17 cellular contexts compared by ENCODE assay signal in genomic region chrX:19752043-19752442, GRCh38.
A peak's percentile ranks its signal among the peaks of the same experiment; 100 is the strongest.
DNase-seq lines count a peak whose midpoint lies in the region; ATAC-seq and TF ChIP-seq lines count a peak whose summit lies in the region.
"Had no signal": no experiment of that assay in that cellular context is flagged by ENCODE, and none has a peak within 500 bp of the region (broad histone marks: within the 10 kb centered on the region; RNA-seq: fewer than 3 reads in every experiment).

No MANE protein-coding gene starts in this region.

- H3K36me3 ChIP-seq in SU-DHL-6 (ENCODE audit: low read length) (peaks cover 4% of the 10 kb centered on the region; the same call in 1 of the 2 replicates), brain microvascular endothelial cell (replicated peaks) (no peaks in the 10 kb centered on the region)
- H3K36me3 ChIP-seq: HAP-1 had no signal

- H3K9ac ChIP-seq in SU-DHL-6 (ENCODE audit: low read length), result peak overlapping the region; percentile 51

- H3K9me2 ChIP-seq in SU-DHL-6 (replicated peaks; ENCODE audit: insufficient read depth, low read length), result no peaks in the 10 kb centered on the region

- TF ChIP-seq CTCF in SU-DHL-6 (IDR thresholded peaks at IDR 0.05; ENCODE audit: insufficient read depth, low read length, poor library complexity, severe bottlenecking) (no peak), brain microvascular endothelial cell (IDR thresholded peaks at IDR 0.05; ENCODE audit: low read depth, low read length, missing control alignments) (no peak)

- no peaks in the 10 kb centered on the region for H3K27me3 Mint-ChIP-seq in stimulated activated naive CD8-positive, alpha-beta T cell treated with anti-CD3 and anti-CD28 coated beads, Interleukin-15, Interleukin-2, amounts not matched to agents 100 ng/mL and 50 ng/mL, for 24 hours
- H3K27me3 Mint-ChIP-seq in activated naive CD8-positive, alpha-beta T cell treated with anti-CD3 and anti-CD28 coated beads, Interleukin-2, amount 50 U/mL, for 24 hours, result no peaks in the 10 kb centered on the region

- H2AFZ ChIP-seq in SU-DHL-6 (ENCODE audit: low read depth, low read length, severe bottlenecking), result no peak overlapping the region

- in situ Hi-C loops in brain microvascular endothelial cell (cut with HindIII; ENCODE audit: low pct_ligation_motif_present, low sequenced_read_pairs), result no loop called here

- H3K27me3 ChIP-seq in SU-DHL-6 (ENCODE audit: low read length) (no peaks in the 10 kb centered on the region), brain microvascular endothelial cell (replicated peaks) (no peaks in the 10 kb centered on the region)

- H3K4me3 ChIP-seq in SU-DHL-6 (ENCODE audit: insufficient read depth, low read length, poor library complexity, severe bottlenecking), result no peak overlapping the region
- no peak overlapping the region for H3K4me3 ChIP-seq in brain microvascular endothelial cell (ENCODE audit: low read depth, low read length)
- H3K4me3 ChIP-seq: HAP-1 had no signal

- peak overlapping the region; percentile 100 for H3K27ac ChIP-seq in SU-DHL-6 (ENCODE audit: low read depth, low read length)
- no peak overlapping the region for H3K27ac ChIP-seq in brain microvascular endothelial cell

- H3F3A ChIP-seq in SU-DHL-6 (ENCODE audit: insufficient read depth), result peaks cover 84% of the 10 kb centered on the region

- DNase-seq in stimulated activated naive CD8-positive, alpha-beta T cell treated with anti-CD3 and anti-CD28 coated beads, Interleukin-15, Interleukin-2, amounts not matched to agents 100 U/mL and 50 U/mL, for 24 hours, result no peak
- DNase-seq in activated naive CD8-positive, alpha-beta T cell treated with anti-CD3 and anti-CD28 coated beads, Interleukin-2, amount 50 U/mL, for 24 hours, result no peak
- DNase-seq in HT-29 (ENCODE audit: low spot score) (no peak), brain microvascular endothelial cell (no peak)
- DNase-seq: amygdala, caudate nucleus, erythroblast, foreskin melanocyte, hypothalamus, NCI-H1694 treated with DMSO at 0.1 percent for 48 hours, NCI-H82, right cardiac atrium had no signal

- peak overlapping the region; percentile 98 for H3K4me2 ChIP-seq in SU-DHL-6 (ENCODE audit: low read depth, low read length, poor library complexity, severe bottlenecking)

- peaks cover 19% of the 10 kb centered on the region for H3K36me3 Mint-ChIP-seq in stimulated activated naive CD8-positive, alpha-beta T cell treated with anti-CD3 and anti-CD28 coated beads, Interleukin-15, Interleukin-2, amounts not matched to agents 100 ng/mL and 50 ng/mL, for 24 hours (ENCODE audit: low read depth)
- H3K36me3 Mint-ChIP-seq in activated naive CD8-positive, alpha-beta T cell treated with anti-CD3 and anti-CD28 coated beads, Interleukin-2, amount 50 U/mL, for 24 hours (ENCODE audit: low read depth), result peaks cover 25% of the 10 kb centered on the region

- H4K20me1 ChIP-seq in SU-DHL-6 (ENCODE audit: low read depth, low read length), result no peaks in the 10 kb centered on the region

- peak overlapping the region; percentile 92 for H3K27ac Mint-ChIP-seq in stimulated activated naive CD8-positive, alpha-beta T cell treated with anti-CD3 and anti-CD28 coated beads, Interleukin-15, Interleukin-2, amounts not matched to agents 100 ng/mL and 50 ng/mL, for 24 hours
- H3K27ac Mint-ChIP-seq in activated naive CD8-positive, alpha-beta T cell treated with anti-CD3 and anti-CD28 coated beads, Interleukin-2, amount 50 U/mL, for 24 hours, result peak overlapping the region; percentile 88

- H3K79me2 ChIP-seq in SU-DHL-6 (ENCODE audit: insufficient read depth, low read length), result peaks cover 67% of the 10 kb centered on the region

- no peak for ATAC-seq in stimulated activated naive CD8-positive, alpha-beta T cell treated with anti-CD3 and anti-CD28 coated beads, Interleukin-15, Interleukin-2, amounts not matched to agents 100 U/mL and 50 U/mL, for 24 hours
- ATAC-seq in activated naive CD8-positive, alpha-beta T cell treated with anti-CD3 and anti-CD28 coated beads, Interleukin-2, amount 50 U/mL, for 24 hours, result no peak
- ATAC-seq in GM19324 (IDR thresholded peaks at IDR 0.05; ENCODE audit: low FRiP score, unreplicated experiment) (no peak), HG03460 (IDR thresholded peaks at IDR 0.05; ENCODE audit: unreplicated experiment) (no peak)
- ATAC-seq: right cardiac atrium had no signal

- 0 out of 2 replicates have a peak, but pooled peaks cover 3% of the 10 kb centered on the region for H3K9me3 ChIP-seq in SU-DHL-6 (ENCODE audit: insufficient read depth, low read length)
- H3K9me3 ChIP-seq: HAP-1 had no signal

- no peaks in the 10 kb centered on the region for H3K9me3 Mint-ChIP-seq in stimulated activated naive CD8-positive, alpha-beta T cell treated with anti-CD3 and anti-CD28 coated beads, Interleukin-15, Interleukin-2, amounts not matched to agents 100 ng/mL and 50 ng/mL, for 24 hours
- H3K9me3 Mint-ChIP-seq in activated naive CD8-positive, alpha-beta T cell treated with anti-CD3 and anti-CD28 coated beads, Interleukin-2, amount 50 U/mL, for 24 hours, result no peaks in the 10 kb centered on the region

- H3K4me3 Mint-ChIP-seq in stimulated activated naive CD8-positive, alpha-beta T cell treated with anti-CD3 and anti-CD28 coated beads, Interleukin-15, Interleukin-2, amounts not matched to agents 100 ng/mL and 50 ng/mL, for 24 hours, result peak overlapping the region; percentile 18
- H3K4me3 Mint-ChIP-seq in activated naive CD8-positive, alpha-beta T cell treated with anti-CD3 and anti-CD28 coated beads, Interleukin-2, amount 50 U/mL, for 24 hours, result no peak overlapping the region

- peaks cover 92% of the 10 kb centered on the region for H3K4me1 Mint-ChIP-seq in stimulated activated naive CD8-positive, alpha-beta T cell treated with anti-CD3 and anti-CD28 coated beads, Interleukin-15, Interleukin-2, amounts not matched to agents 100 ng/mL and 50 ng/mL, for 24 hours (ENCODE audit: low read depth)
- H3K4me1 Mint-ChIP-seq in activated naive CD8-positive, alpha-beta T cell treated with anti-CD3 and anti-CD28 coated beads, Interleukin-2, amount 50 U/mL, for 24 hours, result peaks cover 87% of the 10 kb centered on the region
